In the genomic region with DNA sequence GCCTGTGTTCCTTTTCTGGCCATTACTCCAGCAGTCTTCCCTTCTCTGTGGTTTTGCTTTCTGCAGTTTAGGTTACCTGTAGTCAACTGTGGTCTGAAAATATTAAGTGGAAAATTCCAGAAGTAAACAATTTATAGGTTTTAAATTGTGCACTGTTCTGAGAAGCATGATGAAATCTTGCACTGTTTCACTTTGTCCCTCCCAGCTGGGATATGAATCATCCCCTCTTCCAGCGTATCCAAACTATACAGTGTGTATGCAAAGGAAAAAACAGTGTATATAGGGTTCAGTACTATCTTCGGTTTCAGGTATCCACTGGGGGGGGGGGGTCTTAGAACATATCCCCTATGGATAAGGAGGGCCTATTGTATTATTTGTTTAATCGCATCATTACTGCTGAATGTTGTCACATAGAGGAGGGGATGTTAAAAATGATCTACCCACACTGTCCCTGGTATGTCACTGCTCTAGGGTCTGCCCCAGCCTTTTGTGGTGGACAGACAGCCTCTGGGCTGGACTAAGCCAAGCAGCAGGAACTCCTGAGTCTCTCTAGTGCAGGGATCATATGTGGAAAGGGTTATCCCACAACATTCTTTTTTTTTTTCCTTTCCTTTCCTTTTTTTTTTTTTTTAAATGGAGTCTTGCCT, we compare ENCODE assay signal across 8 cellular contexts.
DNase-seq lines count a peak whose midpoint lies in the region; ATAC-seq and TF ChIP-seq lines count a peak whose summit lies in the region.

No MANE protein-coding gene starts in this region.

- no peak overlapping the region for H3K4me3 ChIP-seq in CD8-positive, alpha-beta T cell (ENCODE audit: low read depth, low read length)

- H3K4me3 Mint-ChIP-seq in activated CD4-positive, alpha-beta memory T cell treated with anti-CD3 and anti-CD28 coated beads, Interleukin-2, amount 10 ng/mL, durations not matched to agents 7 days and 5 days: peak overlapping the region; percentile 67
- H3K4me3 Mint-ChIP-seq in CD8-positive, alpha-beta T cell: no peak overlapping the region

- H3K9me3 ChIP-seq in CD8-positive, alpha-beta T cell (ENCODE audit: low read length): no peaks in the 10 kb centered on the region

- H3K27ac Mint-ChIP-seq in activated CD4-positive, alpha-beta memory T cell treated with anti-CD3 and anti-CD28 coated beads, Interleukin-2, amount 10 ng/mL, durations not matched to agents 7 days and 5 days: peak overlapping the region; percentile 85
- no peak overlapping the region for H3K27ac Mint-ChIP-seq in CD8-positive, alpha-beta T cell

- TF ChIP-seq CTCF in AG09319 (IDR thresholded peaks at IDR 0.05; ENCODE audit: low read depth, low read length): no peak
- TF ChIP-seq CTCF in CD8-positive, alpha-beta T cell (IDR thresholded peaks at IDR 0.05): no peak

- peaks cover 23% of the 10 kb centered on the region for H3K4me1 ChIP-seq in CD8-positive, alpha-beta T cell (ENCODE audit: insufficient read depth, low read length)

- peaks cover 53% of the 10 kb centered on the region for H3K4me1 Mint-ChIP-seq in activated CD4-positive, alpha-beta memory T cell treated with anti-CD3 and anti-CD28 coated beads, Interleukin-2, amount 10 ng/mL, durations not matched to agents 7 days and 5 days
- H3K4me1 Mint-ChIP-seq in CD8-positive, alpha-beta T cell (ENCODE audit: low read depth): peaks cover 32% of the 10 kb centered on the region

- POLR2A ChIA-PET in activated CD4-positive, alpha-beta memory T cell treated with anti-CD3 and anti-CD28 coated beads, Interleukin-2, amount 10 ng/mL, durations not matched to agents 7 days and 5 days (lab: Charles Lee): interaction anchor here (1.5 kb wide), 1 partner anchor 635 kb away, joined by 3 read pairs; no protein-coding TSS in a partner anchor
- POLR2A ChIA-PET in CD8-positive, alpha-beta T cell (lab: Charles Lee): interaction anchor here (0.6 kb wide), 1 partner anchor 304 kb away, joined by 5 read pairs; no protein-coding TSS in a partner anchor

- H3K9me3 Mint-ChIP-seq in activated CD4-positive, alpha-beta memory T cell treated with anti-CD3 and anti-CD28 coated beads, Interleukin-2, amount 10 ng/mL, durations not matched to agents 7 days and 5 days: no peaks in the 10 kb centered on the region
- no peaks in the 10 kb centered on the region for H3K9me3 Mint-ChIP-seq in CD8-positive, alpha-beta T cell

- ATAC-seq in HG03108 (IDR thresholded peaks at IDR 0.05; ENCODE audit: unreplicated experiment): no peak
- ATAC-seq in CD8-positive, alpha-beta T cell: no peak

- H3K27ac ChIP-seq in CD8-positive, alpha-beta T cell (ENCODE audit: low read depth, low read length): no peak overlapping the region

- CTCF ChIA-PET in activated CD4-positive, alpha-beta memory T cell treated with anti-CD3 and anti-CD28 coated beads, Interleukin-2, amount 10 ng/mL, durations not matched to agents 7 days and 5 days (lab: Charles Lee): interaction anchor here (0.8 to 1.3 kb wide), 2 partner anchors 10 to 125 kb away, joined by 3 read pairs; no protein-coding TSS in a partner anchor
- CTCF ChIA-PET in CD8-positive, alpha-beta T cell (lab: Charles Lee): interaction anchor here (0.7 kb wide), 1 partner anchor 204 kb away, joined by 3 read pairs; no protein-coding TSS in a partner anchor

- no peaks in the 10 kb centered on the region for H3K27me3 ChIP-seq in CD8-positive, alpha-beta T cell (ENCODE audit: insufficient read depth, low read length)

- intact Hi-C loops in CD8-positive, alpha-beta T cell (cut with DNase I, micrococcal nuclease): no loop called here

- peaks cover 6% of the 10 kb centered on the region for H3K36me3 Mint-ChIP-seq in activated CD4-positive, alpha-beta memory T cell treated with anti-CD3 and anti-CD28 coated beads, Interleukin-2, amount 10 ng/mL, durations not matched to agents 7 days and 5 days (ENCODE audit: low read depth)
- no peaks in the 10 kb centered on the region for H3K36me3 Mint-ChIP-seq in CD8-positive, alpha-beta T cell

- no peaks in the 10 kb centered on the region for H3K27me3 Mint-ChIP-seq in activated CD4-positive, alpha-beta memory T cell treated with anti-CD3 and anti-CD28 coated beads, Interleukin-2, amount 10 ng/mL, durations not matched to agents 7 days and 5 days
- H3K27me3 Mint-ChIP-seq in CD8-positive, alpha-beta T cell (ENCODE audit: low read depth): no peaks in the 10 kb centered on the region

- H3K36me3 ChIP-seq in CD8-positive, alpha-beta T cell (ENCODE audit: insufficient read depth, low read length): no peaks in the 10 kb centered on the region

- DNase-seq in AG09319 (ENCODE audit: extremely low read depth, low read depth) (peak; percentile 37), HPDE6-E6E7 (ENCODE audit: extremely low spot score) (peak; percentile 42), foreskin melanocyte (peak; percentile 46), germinal center (ENCODE audit: low spot score) (no peak)
- no peak for DNase-seq in activated CD4-positive, alpha-beta memory T cell treated with anti-CD3 and anti-CD28 coated beads, Interleukin-2, amount 10 ng/mL, durations not matched to agents 7 days and 5 days
- DNase-seq in stimulated activated CD4-positive, alpha-beta T cell treated with anti-CD3 and anti-CD28 coated beads, Interleukin-4, amount 100 ng/mL, for 1 hour: no peak
- no peak for DNase-seq in CD8-positive, alpha-beta T cell

Comparison
In these comparisons a context has a peak if more than half of its experiments do, and no peak if none do; other contexts are left out.
1. DNase-seq: peak in AG09319 (single experiment), HPDE6-E6E7 (single experiment) and foreskin melanocyte (single experiment); none in activated CD4-positive, alpha-beta memory T cell treated with anti-CD3 and anti-CD28 coated beads, Interleukin-2, amount 10 ng/mL, durations not matched to agents 7 days and 5 days (single experiment), germinal center (single experiment), stimulated activated CD4-positive, alpha-beta T cell treated with anti-CD3 and anti-CD28 coated beads, Interleukin-4, amount 100 ng/mL, for 1 hour (single experiment) and CD8-positive, alpha-beta T cell (0 of 7).